In genomic region chr20:25854666-25855065, GRCh38 we compare ENCODE assay signal across 8 cellular contexts.
DNase-seq lines count a peak whose midpoint lies in the region; ATAC-seq and TF ChIP-seq lines count a peak whose summit lies in the region.
"Not testable (repeated sequence)": the region's sequence is repeated elsewhere in the genome, so short reads cannot be mapped to it uniquely, and the experiment has no call there.

No MANE protein-coding gene starts in this region.

- TF ChIP-seq CTCF in CD8-positive, alpha-beta T cell (IDR thresholded peaks at IDR 0.05); MM.1S (IDR thresholded peaks at IDR 0.05; ENCODE audit: low read length); heart left ventricle (IDR thresholded peaks at IDR 0.05); vagina (IDR thresholded peaks at IDR 0.05): not testable (repeated sequence)

- not testable (repeated sequence) for H3K79me2 ChIP-seq in MM.1S (ENCODE audit: low read length)

- intact Hi-C loops in CD8-positive, alpha-beta T cell (cut with DNase I, micrococcal nuclease); heart left ventricle (cut with DNase I); vagina (cut with DNase I): not testable (repeated sequence)

- H3K4me3 ChIP-seq in CD8-positive, alpha-beta T cell (ENCODE audit: low read depth, low read length); MM.1S (ENCODE audit: low read length); skeletal muscle satellite cell (ENCODE audit: low read length): not testable (repeated sequence)
- peak overlapping the region in 8 of 12 donors; percentile 54 to 81 (median 73) for H3K4me3 ChIP-seq in heart left ventricle
- peak overlapping the region; percentile 57 to 75 for H3K4me3 ChIP-seq in vagina

- CTCF ChIA-PET in CD8-positive, alpha-beta T cell (lab: Charles Lee); activated CD4-positive, alpha-beta memory T cell treated with anti-CD3 and anti-CD28 coated beads, Interleukin-2, amount 10 ng/mL, durations not matched to agents 7 days and 5 days (lab: Charles Lee): not testable (repeated sequence)

- 93 to 97% (median 94%) methylated on average over 7 to 11 of the region's 11 CpGs for WGBS in heart left ventricle, 4 donors

- not testable (repeated sequence) for ATAC-seq in CD8-positive, alpha-beta T cell; heart left ventricle; naive thymus-derived CD8-positive, alpha-beta T cell

- not testable (repeated sequence) for H3K27ac ChIP-seq in CD8-positive, alpha-beta T cell (ENCODE audit: low read depth, low read length); MM.1S (ENCODE audit: low read length); heart left ventricle; vagina

- H2AFZ ChIP-seq in MM.1S (ENCODE audit: low read length), result not testable (repeated sequence)

- not testable (repeated sequence) for TF ChIP-seq POLR2A in heart left ventricle (IDR thresholded peaks at IDR 0.05); vagina (IDR thresholded peaks at IDR 0.05)

- H3K9me2 ChIP-seq in MM.1S (replicated peaks; ENCODE audit: insufficient read depth, low read length), result not testable (repeated sequence)

- not testable (repeated sequence) for H3F3A ChIP-seq in MM.1S (ENCODE audit: insufficient read depth, low read length)

- H3K4me2 ChIP-seq in MM.1S (ENCODE audit: low read depth, low read length), result peak overlapping the region; percentile 24; the same call in 1 of the 2 replicates
- peak overlapping the region; percentile 97 for H3K4me2 ChIP-seq in skeletal muscle satellite cell (ENCODE audit: low read length)

- H3K4me1 ChIP-seq in CD8-positive, alpha-beta T cell (ENCODE audit: insufficient read depth, low read length), result peaks cover 16% of the 10 kb centered on the region
- not testable (repeated sequence) for H3K4me1 ChIP-seq in MM.1S (ENCODE audit: low read length); skeletal muscle satellite cell (ENCODE audit: control insufficient read depth, insufficient read depth, low read length)
- H3K4me1 ChIP-seq in heart left ventricle (peaks cover 0 to 29% (median 5%) of the 10 kb centered on the region in 12 donors), vagina (peaks cover 12% of the 10 kb centered on the region)

- H4K20me1 ChIP-seq in MM.1S (ENCODE audit: insufficient read depth, low read length), result not testable (repeated sequence)

- H3K9me3 ChIP-seq in CD8-positive, alpha-beta T cell (ENCODE audit: low read length); MM.1S (replicated peaks; ENCODE audit: insufficient read depth, low read length); heart left ventricle; skeletal muscle satellite cell (replicated peaks; ENCODE audit: low read length); vagina: not testable (repeated sequence)

- not testable (repeated sequence) for H3K36me3 Mint-ChIP-seq in CD8-positive, alpha-beta T cell; activated CD4-positive, alpha-beta memory T cell treated with anti-CD3 and anti-CD28 coated beads, Interleukin-2, amount 10 ng/mL, durations not matched to agents 7 days and 5 days (ENCODE audit: low read depth); activated naive CD8-positive, alpha-beta T cell; naive thymus-derived CD8-positive, alpha-beta T cell

- H3K27me3 Mint-ChIP-seq in CD8-positive, alpha-beta T cell (ENCODE audit: low read depth), result peaks cover 38% of the 10 kb centered on the region
- H3K27me3 Mint-ChIP-seq in activated CD4-positive, alpha-beta memory T cell treated with anti-CD3 and anti-CD28 coated beads, Interleukin-2, amount 10 ng/mL, durations not matched to agents 7 days and 5 days, result peaks cover 16% of the 10 kb centered on the region
- H3K27me3 Mint-ChIP-seq in activated naive CD8-positive, alpha-beta T cell, result peaks cover 22% of the 10 kb centered on the region
- peaks cover 17 to 74% (median 40%) of the 10 kb centered on the region in 5 donors for H3K27me3 Mint-ChIP-seq in naive thymus-derived CD8-positive, alpha-beta T cell

- peaks cover 21% of the 10 kb centered on the region for H3K4me1 Mint-ChIP-seq in CD8-positive, alpha-beta T cell (ENCODE audit: low read depth)
- H3K4me1 Mint-ChIP-seq in activated CD4-positive, alpha-beta memory T cell treated with anti-CD3 and anti-CD28 coated beads, Interleukin-2, amount 10 ng/mL, durations not matched to agents 7 days and 5 days, result peaks cover 13% of the 10 kb centered on the region
- peaks cover 34% of the 10 kb centered on the region for H3K4me1 Mint-ChIP-seq in activated naive CD8-positive, alpha-beta T cell (ENCODE audit: low read depth)
- H3K4me1 Mint-ChIP-seq in naive thymus-derived CD8-positive, alpha-beta T cell, result peaks cover 18 to 36% (median 21%) of the 10 kb centered on the region in 4 donors

- H3K4me3 Mint-ChIP-seq in CD8-positive, alpha-beta T cell, result peak overlapping the region; percentile 90
- H3K4me3 Mint-ChIP-seq in activated CD4-positive, alpha-beta memory T cell treated with anti-CD3 and anti-CD28 coated beads, Interleukin-2, amount 10 ng/mL, durations not matched to agents 7 days and 5 days, result peak overlapping the region; percentile 79
- H3K4me3 Mint-ChIP-seq in activated naive CD8-positive, alpha-beta T cell, result peak overlapping the region; percentile 90
- H3K4me3 Mint-ChIP-seq in naive thymus-derived CD8-positive, alpha-beta T cell, result peak overlapping the region in 9 of 10 donors; percentile 86 to 98 (median 91)

- POLR2A ChIA-PET in CD8-positive, alpha-beta T cell (lab: Charles Lee); activated CD4-positive, alpha-beta memory T cell treated with anti-CD3 and anti-CD28 coated beads, Interleukin-2, amount 10 ng/mL, durations not matched to agents 7 days and 5 days (lab: Charles Lee); naive thymus-derived CD8-positive, alpha-beta T cell (lab: Charles Lee): not testable (repeated sequence)

- not testable (repeated sequence) for H3K36me3 ChIP-seq in CD8-positive, alpha-beta T cell (ENCODE audit: insufficient read depth, low read length); MM.1S (replicated peaks; ENCODE audit: insufficient read depth, low read length); heart left ventricle; skeletal muscle satellite cell (ENCODE audit: insufficient read depth, low read length); vagina

- H3K9me3 Mint-ChIP-seq in CD8-positive, alpha-beta T cell; activated CD4-positive, alpha-beta memory T cell treated with anti-CD3 and anti-CD28 coated beads, Interleukin-2, amount 10 ng/mL, durations not matched to agents 7 days and 5 days; activated naive CD8-positive, alpha-beta T cell (ENCODE audit: low read depth); naive thymus-derived CD8-positive, alpha-beta T cell: not testable (repeated sequence)

- not testable (repeated sequence) for H3K27me3 ChIP-seq in CD8-positive, alpha-beta T cell (ENCODE audit: insufficient read depth, low read length); heart left ventricle; vagina
- peaks cover 12% of the 10 kb centered on the region; the same call in 1 of the 2 replicates for H3K27me3 ChIP-seq in MM.1S (replicated peaks; ENCODE audit: insufficient read depth, low read length)
- H3K27me3 ChIP-seq in skeletal muscle satellite cell (ENCODE audit: control insufficient read depth, insufficient read depth, low read length), result peaks cover 14% of the 10 kb centered on the region

- not testable (repeated sequence) for H3K9ac ChIP-seq in MM.1S (ENCODE audit: low read length); skeletal muscle satellite cell (ENCODE audit: low read depth, low read length)

- H3K27ac Mint-ChIP-seq in CD8-positive, alpha-beta T cell; activated CD4-positive, alpha-beta memory T cell treated with anti-CD3 and anti-CD28 coated beads, Interleukin-2, amount 10 ng/mL, durations not matched to agents 7 days and 5 days; activated naive CD8-positive, alpha-beta T cell: not testable (repeated sequence)
- H3K27ac Mint-ChIP-seq in naive thymus-derived CD8-positive, alpha-beta T cell, result peak overlapping the region in 1 of 10 donors; percentile 93

- DNase-seq in CD8-positive, alpha-beta T cell; MM.1S; activated CD4-positive, alpha-beta memory T cell treated with anti-CD3 and anti-CD28 coated beads, Interleukin-2, amount 10 ng/mL, durations not matched to agents 7 days and 5 days; heart left ventricle; naive thymus-derived CD8-positive, alpha-beta T cell; vagina (ENCODE audit: extremely low spot score in 2 of 2): not testable (repeated sequence)
